9 cellular contexts compared by ENCODE assay signal in the genomic region with DNA sequence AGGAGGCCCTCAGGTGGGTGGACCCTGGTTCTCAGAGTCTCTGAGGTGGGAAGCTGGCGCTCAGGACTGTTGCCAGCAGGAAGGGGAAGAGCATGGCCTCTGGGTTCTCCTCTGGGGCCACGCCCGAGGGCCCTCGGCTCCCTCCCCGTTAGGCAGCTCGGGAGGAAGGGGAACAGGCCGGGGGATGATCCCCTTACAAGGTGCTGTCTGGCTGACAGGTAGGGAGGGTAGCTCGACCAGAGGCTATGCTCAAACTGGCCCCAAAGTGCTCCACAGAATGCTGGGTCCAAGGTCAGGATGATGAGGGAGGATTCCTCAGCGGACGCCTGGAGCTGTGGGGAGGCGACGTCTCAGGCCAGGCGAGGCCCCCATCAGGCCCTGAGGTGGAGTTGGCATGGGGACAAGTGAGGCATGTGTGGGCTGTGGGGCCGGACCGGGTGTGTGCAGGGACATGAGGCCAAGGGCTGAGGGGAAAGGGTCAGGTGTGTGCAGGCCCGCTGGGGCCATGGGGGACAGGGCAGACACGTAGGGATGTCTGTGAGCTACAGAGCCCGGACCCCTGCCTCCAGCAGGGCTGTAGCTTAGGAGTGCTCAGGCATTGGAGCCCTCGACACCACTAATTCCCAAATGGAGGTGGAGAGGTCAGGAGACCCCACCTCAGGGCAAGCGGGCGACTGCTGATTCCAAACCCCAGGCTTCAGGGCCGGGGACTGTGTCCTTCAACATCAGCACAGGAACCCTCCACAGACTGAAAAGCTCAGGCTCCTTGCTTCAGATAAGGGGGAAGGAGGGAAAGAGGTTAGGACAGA. TPM values are rescaled to one million over a fixed set of nuclear protein-coding genes. Genes with fewer than 3 reads are reported as not detected.
DNase-seq lines count a peak whose midpoint lies in the region; ATAC-seq and TF ChIP-seq lines count a peak whose summit lies in the region.
"Had no signal": no experiment of that assay in that cellular context is flagged by ENCODE, and none has a peak within 500 bp of the region (broad histone marks: within the 10 kb centered on the region; RNA-seq: fewer than 3 reads in every experiment).

No MANE protein-coding gene starts in this region.

- H3K4me1 ChIP-seq in trophoblast cell (ENCODE audit: control insufficient read depth in 1 of 2, insufficient read depth in 2 of 2, low read length in 2 of 2), result peaks cover 0 to 10% of the 10 kb centered on the region in 2 experiments

- H4K91ac ChIP-seq in trophoblast cell (ENCODE audit: low read depth, low read length), result no peak overlapping the region

- peaks cover 12% of the 10 kb centered on the region for H3K27me3 ChIP-seq in trophoblast cell (ENCODE audit: insufficient read depth, low read length)

- TF ChIP-seq CTCF in fibroblast of villous mesenchyme (IDR thresholded peaks at IDR 0.05; ENCODE audit: insufficient read depth, low read depth, low read length), result no peak

- H2BK5ac ChIP-seq in trophoblast cell (ENCODE audit: low read depth, low read length, poor library complexity), result no peak overlapping the region

- H3K36me3 ChIP-seq in SK-N-MC (ENCODE audit: insufficient read depth, low read length) (no peaks in the 10 kb centered on the region), trophoblast cell (ENCODE audit: control insufficient read depth in 1 of 2, insufficient read depth in 2 of 2, low read length in 2 of 2) (no peaks in the 10 kb centered on the region)

- no peak overlapping the region for H3K18ac ChIP-seq in trophoblast cell (ENCODE audit: low read length)

- no peaks in the 10 kb centered on the region for H3K79me1 ChIP-seq in trophoblast cell (ENCODE audit: low read length)

- H3K4me2 ChIP-seq in trophoblast cell (ENCODE audit: low read length), result peak overlapping the region; percentile 90

- H2AFZ ChIP-seq in trophoblast cell (ENCODE audit: insufficient read depth, low read length, poor library complexity), result peak overlapping the region; percentile 73

- H2BK12ac ChIP-seq in trophoblast cell (ENCODE audit: low read length), result no peak overlapping the region

- DNase-seq in NCI-H146 (lab: John Stamatoyannopoulos, UW), result peak; percentile 37
- no peak for DNase-seq in NCI-H146 treated with DMSO at 0.1 percent for 48 hours (lab: John Stamatoyannopoulos, UW; ENCODE audit: unreplicated experiment)
- DNase-seq in SK-N-MC (ENCODE audit: low read depth, low spot score), result no peak
- DNase-seq in fibroblast of villous mesenchyme (ENCODE audit: low read depth), result no peak
- peak in 1 of 2 donors; percentile 7 for DNase-seq in trophoblast cell
- DNase-seq in COLO829 (ENCODE audit: low spot score), result no peak

- H3K4me3 ChIP-seq in SK-N-MC (peak overlapping the region; percentile 76), fibroblast of villous mesenchyme (ENCODE audit: low read depth, low read length) (peak overlapping the region; percentile 70), trophoblast cell (ENCODE audit: low read depth, low read length) (no peak overlapping the region)

- H3K9ac ChIP-seq in SK-N-MC (ENCODE audit: insufficient read length) (no peak overlapping the region), trophoblast cell (ENCODE audit: low read length) (no peak overlapping the region)

- ATAC-seq in GM18873 (IDR thresholded peaks at IDR 0.05; ENCODE audit: low FRiP score, unreplicated experiment) (no peak), GM18868 (IDR thresholded peaks at IDR 0.05; ENCODE audit: unreplicated experiment) (no peak)

- no peak overlapping the region for H4K8ac ChIP-seq in trophoblast cell (ENCODE audit: low read depth, low read length)

- no CpG with 5 or more reads among the region's 22 CpGs for WGBS in trophoblast cell (ENCODE audit: extremely low coverage, insufficient coverage, insufficient read length)

- no peak overlapping the region for H2AK5ac ChIP-seq in trophoblast cell (ENCODE audit: low read length)

- no peak overlapping the region for H3K14ac ChIP-seq in trophoblast cell (ENCODE audit: low read length)

- no peak overlapping the region for H3K27ac ChIP-seq in SK-N-MC
- no peak overlapping the region for H3K27ac ChIP-seq in trophoblast cell (ENCODE audit: low read depth, low read length)
- H3K27ac ChIP-seq: C4-2B had no signal

- H4K12ac ChIP-seq in trophoblast cell (ENCODE audit: low read depth, low read length), result no peak overlapping the region

- peaks cover 2% of the 10 kb centered on the region for H3K79me2 ChIP-seq in trophoblast cell (ENCODE audit: control insufficient read depth, insufficient read depth, low read length, poor library complexity)

- no peak overlapping the region for H2BK120ac ChIP-seq in trophoblast cell (ENCODE audit: insufficient read depth, low read length, poor library complexity)

- no peak overlapping the region for H3K23ac ChIP-seq in trophoblast cell (ENCODE audit: low read length)

- no peak overlapping the region for H3K4ac ChIP-seq in trophoblast cell (ENCODE audit: low read depth, low read length)

- H3K9me3 ChIP-seq in SK-N-MC (ENCODE audit: low read depth, low read length) (no peaks in the 10 kb centered on the region), trophoblast cell (ENCODE audit: insufficient read depth, low read depth, low read length) (peaks cover 4% of the 10 kb centered on the region)

RNA-seq across cellular contexts. Expression of gene POLL, which starts 17.1 kb away (rescaled TPM):
- total RNA-seq in fibroblast of villous mesenchyme, result 8.2 and 9.3 TPM in 2 replicates
- polyA plus RNA-seq in trophoblast cell (2013), result 11.9 and 13.7 TPM in 2 replicates

RNA-seq across cellular contexts. Expression of gene DPCD, which starts 17.2 kb away (rescaled TPM):
- total RNA-seq in fibroblast of villous mesenchyme, result 30.9 and 34.1 TPM in 2 replicates
- polyA plus RNA-seq in trophoblast cell (2013), result 17.6 and 18.5 TPM in 2 replicates
